36 cellular contexts compared by ENCODE assay signal in genomic region chr3:42402394-42403100, GRCh38. TPM values are rescaled to one million over a fixed set of nuclear protein-coding genes. Genes with fewer than 3 reads are reported as not detected.
"Had no signal": no experiment of that assay in that cellular context is flagged by ENCODE, and none has a peak within 500 bp of the region (broad histone marks: within the 10 kb centered on the region; RNA-seq: fewer than 3 reads in every experiment).

No MANE protein-coding gene starts in this region.

- H3K4me3 ChIP-seq: adrenal gland, body of pancreas, breast epithelium, K562, Peyer's patch had no signal

- H3K27me3 ChIP-seq: adrenal gland, body of pancreas, breast epithelium, Peyer's patch had no signal

- H3K4me3 Mint-ChIP-seq: activated B cell treated with CpG ODN at 0.5 μM for 24 hours; activated CD4-positive, alpha-beta memory T cell treated with anti-CD3 and anti-CD28 coated beads, Interleukin-2, amount 10 ng/mL, durations not matched to agents 7 days and 5 days; activated CD8-positive, alpha-beta memory T cell treated with anti-CD3 and anti-CD28 coated beads, Interleukin-2, amount 10 ng/mL, durations not matched to agents 7 days and 5 days; activated naive CD8-positive, alpha-beta T cell treated with anti-CD3 and anti-CD28 coated beads, Interleukin-2, amount 10 ng/mL, durations not matched to agents 7 days and 5 days; activated T-helper 17 cell treated with anti-CD3 and anti-CD28 coated beads, Interleukin-2, amount 50 U/mL, for 72 hours had no signal

- H3K4me1 ChIP-seq: adrenal gland, body of pancreas, breast epithelium, Peyer's patch had no signal

- ATAC-seq: activated CD8-positive, alpha-beta memory T cell treated with anti-CD3 and anti-CD28 coated beads, Interleukin-2, amount 10 ng/mL, durations not matched to agents 7 days and 5 days; activated T-helper 17 cell treated with anti-CD3 and anti-CD28 coated beads, Interleukin-2, amount 50 U/mL, for 72 hours; body of pancreas; K562; Right ventricle myocardium inferior had no signal

- H3K9me3 ChIP-seq: adrenal gland, body of pancreas, breast epithelium, Peyer's patch had no signal

- DNase-seq: activated B cell treated with CpG ODN at 0.5 μM for 24 hours; activated CD4-positive, alpha-beta memory T cell treated with anti-CD3 and anti-CD28 coated beads, Interleukin-2, amount 10 ng/mL, durations not matched to agents 7 days and 5 days; activated CD4-positive, alpha-beta T cell treated with anti-CD3 and anti-CD28 coated beads for 4 hours; activated CD4-positive, CD25-positive, alpha-beta regulatory T cell treated with anti-CD3 and anti-CD28 coated beads, Interleukin-2, amount 50 U/mL, for 72 hours; activated CD8-positive, alpha-beta memory T cell treated with anti-CD3 and anti-CD28 coated beads for 24 hours; activated CD8-positive, alpha-beta memory T cell treated with anti-CD3 and anti-CD28 coated beads, Interleukin-2, amount 10 ng/mL, durations not matched to agents 7 days and 5 days; activated CD8-positive, alpha-beta memory T cell treated with anti-CD3 and anti-CD28 coated beads, Interleukin-2, amount 50 U/mL, for 48 hours; activated effector memory CD4-positive, alpha-beta T cell treated with anti-CD3 and anti-CD28 coated beads, Interleukin-2, amount 50 U/mL, for 16 hours; activated naive CD4-positive, alpha-beta T cell; activated naive CD4-positive, alpha-beta T cell treated with anti-CD3 and anti-CD28 coated beads, Interleukin-2, amount 50 U/mL, for 16 hours; activated naive CD8-positive, alpha-beta T cell treated with anti-CD3 and anti-CD28 coated beads, Interleukin-2, amount 10 ng/mL, durations not matched to agents 7 days and 5 days; activated T-cell treated with anti-CD3 and anti-CD28 coated beads, Interleukin-2, amount 50 U/mL, for 48 hours; adrenal gland; body of pancreas; Karpas-422; MM.1S; MV-4-11; NCI-H1092; NCI-H1436 treated with DMSO at 0.1 percent for 48 hours; NCI-H1694 treated with DMSO at 0.1 percent for 48 hours; NCI-H2029; NCI-H345; NCI-H524 treated with DMSO at 0.1 percent for 48 hours; Peyer's patch; SIG-M5; SW 1271; T-helper 1 cell; T-helper 9 cell had no signal

- H3K27ac ChIP-seq: adrenal gland, body of pancreas, breast epithelium, Peyer's patch, RWPE1, VCaP had no signal

- H3K27me3 Mint-ChIP-seq: activated naive CD8-positive, alpha-beta T cell treated with anti-CD3 and anti-CD28 coated beads, Interleukin-2, amount 10 ng/mL, durations not matched to agents 7 days and 5 days; activated T-helper 17 cell treated with anti-CD3 and anti-CD28 coated beads, Interleukin-2, amount 50 U/mL, for 72 hours had no signal

- H3K27ac Mint-ChIP-seq: activated B cell treated with CpG ODN at 0.5 μM for 24 hours; activated CD4-positive, alpha-beta memory T cell treated with anti-CD3 and anti-CD28 coated beads, Interleukin-2, amount 10 ng/mL, durations not matched to agents 7 days and 5 days; activated CD8-positive, alpha-beta memory T cell treated with anti-CD3 and anti-CD28 coated beads, Interleukin-2, amount 10 ng/mL, durations not matched to agents 7 days and 5 days; activated naive CD8-positive, alpha-beta T cell treated with anti-CD3 and anti-CD28 coated beads, Interleukin-2, amount 10 ng/mL, durations not matched to agents 7 days and 5 days; activated T-helper 17 cell treated with anti-CD3 and anti-CD28 coated beads, Interleukin-2, amount 50 U/mL, for 72 hours had no signal

- H3K4me1 Mint-ChIP-seq: activated B cell treated with CpG ODN at 0.5 μM for 24 hours; activated CD4-positive, alpha-beta memory T cell treated with anti-CD3 and anti-CD28 coated beads, Interleukin-2, amount 10 ng/mL, durations not matched to agents 7 days and 5 days; activated T-helper 17 cell treated with anti-CD3 and anti-CD28 coated beads, Interleukin-2, amount 50 U/mL, for 72 hours had no signal

- H3K9me3 Mint-ChIP-seq: activated B cell treated with CpG ODN at 0.5 μM for 24 hours; activated CD4-positive, alpha-beta memory T cell treated with anti-CD3 and anti-CD28 coated beads, Interleukin-2, amount 10 ng/mL, durations not matched to agents 7 days and 5 days; activated T-helper 17 cell treated with anti-CD3 and anti-CD28 coated beads, Interleukin-2, amount 50 U/mL, for 72 hours had no signal

- H3K36me3 ChIP-seq: adrenal gland, breast epithelium, Peyer's patch had no signal

RNA-seq across cellular contexts. Expression of gene LYZL4, which starts 7.9 kb away (rescaled TPM):
- total RNA-seq: activated B cell treated with CpG ODN at 0.5 μM for 24 hours; activated CD4-positive, alpha-beta memory T cell treated with anti-CD3 and anti-CD28 coated beads, Interleukin-2, amount 10 ng/mL, durations not matched to agents 7 days and 5 days; activated CD8-positive, alpha-beta memory T cell treated with anti-CD3 and anti-CD28 coated beads, Interleukin-2, amount 10 ng/mL, durations not matched to agents 7 days and 5 days; activated naive CD8-positive, alpha-beta T cell treated with anti-CD3 and anti-CD28 coated beads, Interleukin-2, amount 10 ng/mL, durations not matched to agents 7 days and 5 days; activated T-helper 17 cell treated with anti-CD3 and anti-CD28 coated beads, Interleukin-2, amount 50 U/mL, for 72 hours; adrenal gland; body of pancreas; breast epithelium; cardiac septum; K562; NCI-H460; Peyer's patch; Right ventricle myocardium inferior had no signal
